Comparison of ENCODE assay signal across 1 cellular context in the genomic region with DNA sequence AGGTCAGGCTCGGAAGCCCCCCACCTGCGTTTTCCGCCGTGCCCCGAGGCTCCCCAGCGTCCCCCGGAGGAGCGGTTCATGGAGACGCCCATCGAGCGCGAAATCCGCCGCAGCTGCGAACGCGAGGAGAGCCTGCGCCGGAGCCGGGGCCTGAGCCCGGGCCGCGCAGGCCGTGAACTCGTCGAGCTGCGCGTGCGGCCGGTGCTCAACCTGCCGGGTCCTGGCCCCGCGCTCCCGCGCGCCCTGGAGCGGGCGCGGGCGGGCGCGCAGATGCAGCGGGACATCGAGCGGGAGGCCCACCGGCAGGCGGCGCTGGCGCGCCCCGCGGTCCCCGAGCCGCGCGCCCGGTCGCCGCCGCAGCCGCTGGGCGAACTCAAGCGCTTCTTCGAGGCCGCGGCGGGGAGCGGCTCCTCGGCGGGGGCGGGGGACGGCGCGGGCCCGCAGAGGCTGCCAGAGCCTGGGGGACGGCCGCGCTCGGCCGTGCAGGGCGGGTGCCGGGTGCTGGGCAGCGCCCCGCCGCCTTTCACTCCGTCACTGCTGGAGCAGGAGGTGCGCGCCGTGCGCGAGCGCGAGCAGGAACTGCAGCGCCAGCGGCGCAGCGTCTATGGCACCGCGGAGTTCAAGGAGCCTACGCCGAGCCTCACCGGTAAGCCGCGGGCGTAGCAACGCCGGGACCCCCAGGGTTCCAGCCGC.
TF ChIP-seq lines count a peak whose summit lies in the region.

No MANE protein-coding gene starts in this region.

TF ChIP-seq in GM12878, 131 proteins besides CTCF, POLR2A, EP300 and RAD21 (continued from another document):
- TF ChIP-seq, protein P1, sequence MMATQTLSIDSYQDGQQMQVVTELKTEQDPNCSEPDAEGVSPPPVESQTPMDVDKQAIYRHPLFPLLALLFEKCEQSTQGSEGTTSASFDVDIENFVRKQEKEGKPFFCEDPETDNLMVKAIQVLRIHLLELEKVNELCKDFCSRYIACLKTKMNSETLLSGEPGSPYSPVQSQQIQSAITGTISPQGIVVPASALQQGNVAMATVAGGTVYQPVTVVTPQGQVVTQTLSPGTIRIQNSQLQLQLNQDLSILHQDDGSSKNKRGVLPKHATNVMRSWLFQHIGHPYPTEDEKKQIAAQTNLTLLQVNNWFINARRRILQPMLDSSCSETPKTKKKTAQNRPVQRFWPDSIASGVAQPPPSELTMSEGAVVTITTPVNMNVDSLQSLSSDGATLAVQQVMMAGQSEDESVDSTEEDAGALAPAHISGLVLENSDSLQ (IDR thresholded peaks at IDR 0.05): no peak
- TF ChIP-seq TCF12 (IDR thresholded peaks at IDR 0.05; ENCODE audit: low read depth, low read length): no peak
- no peak for TF ChIP-seq ZZZ3 (IDR thresholded peaks at IDR 0.05; ENCODE audit: control insufficient read depth, insufficient read length, low read depth)
- TF ChIP-seq, protein P2, sequence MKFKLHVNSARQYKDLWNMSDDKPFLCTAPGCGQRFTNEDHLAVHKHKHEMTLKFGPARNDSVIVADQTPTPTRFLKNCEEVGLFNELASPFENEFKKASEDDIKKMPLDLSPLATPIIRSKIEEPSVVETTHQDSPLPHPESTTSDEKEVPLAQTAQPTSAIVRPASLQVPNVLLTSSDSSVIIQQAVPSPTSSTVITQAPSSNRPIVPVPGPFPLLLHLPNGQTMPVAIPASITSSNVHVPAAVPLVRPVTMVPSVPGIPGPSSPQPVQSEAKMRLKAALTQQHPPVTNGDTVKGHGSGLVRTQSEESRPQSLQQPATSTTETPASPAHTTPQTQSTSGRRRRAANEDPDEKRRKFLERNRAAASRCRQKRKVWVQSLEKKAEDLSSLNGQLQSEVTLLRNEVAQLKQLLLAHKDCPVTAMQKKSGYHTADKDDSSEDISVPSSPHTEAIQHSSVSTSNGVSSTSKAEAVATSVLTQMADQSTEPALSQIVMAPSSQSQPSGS (IDR thresholded peaks at IDR 0.05; ENCODE audit: low read length): no peak
- no peak for TF ChIP-seq HDAC2 (IDR thresholded peaks at IDR 0.05)
- no peak for TF ChIP-seq MTA2 (IDR thresholded peaks at IDR 0.05; ENCODE audit: low read depth)
- TF ChIP-seq, protein P3, sequence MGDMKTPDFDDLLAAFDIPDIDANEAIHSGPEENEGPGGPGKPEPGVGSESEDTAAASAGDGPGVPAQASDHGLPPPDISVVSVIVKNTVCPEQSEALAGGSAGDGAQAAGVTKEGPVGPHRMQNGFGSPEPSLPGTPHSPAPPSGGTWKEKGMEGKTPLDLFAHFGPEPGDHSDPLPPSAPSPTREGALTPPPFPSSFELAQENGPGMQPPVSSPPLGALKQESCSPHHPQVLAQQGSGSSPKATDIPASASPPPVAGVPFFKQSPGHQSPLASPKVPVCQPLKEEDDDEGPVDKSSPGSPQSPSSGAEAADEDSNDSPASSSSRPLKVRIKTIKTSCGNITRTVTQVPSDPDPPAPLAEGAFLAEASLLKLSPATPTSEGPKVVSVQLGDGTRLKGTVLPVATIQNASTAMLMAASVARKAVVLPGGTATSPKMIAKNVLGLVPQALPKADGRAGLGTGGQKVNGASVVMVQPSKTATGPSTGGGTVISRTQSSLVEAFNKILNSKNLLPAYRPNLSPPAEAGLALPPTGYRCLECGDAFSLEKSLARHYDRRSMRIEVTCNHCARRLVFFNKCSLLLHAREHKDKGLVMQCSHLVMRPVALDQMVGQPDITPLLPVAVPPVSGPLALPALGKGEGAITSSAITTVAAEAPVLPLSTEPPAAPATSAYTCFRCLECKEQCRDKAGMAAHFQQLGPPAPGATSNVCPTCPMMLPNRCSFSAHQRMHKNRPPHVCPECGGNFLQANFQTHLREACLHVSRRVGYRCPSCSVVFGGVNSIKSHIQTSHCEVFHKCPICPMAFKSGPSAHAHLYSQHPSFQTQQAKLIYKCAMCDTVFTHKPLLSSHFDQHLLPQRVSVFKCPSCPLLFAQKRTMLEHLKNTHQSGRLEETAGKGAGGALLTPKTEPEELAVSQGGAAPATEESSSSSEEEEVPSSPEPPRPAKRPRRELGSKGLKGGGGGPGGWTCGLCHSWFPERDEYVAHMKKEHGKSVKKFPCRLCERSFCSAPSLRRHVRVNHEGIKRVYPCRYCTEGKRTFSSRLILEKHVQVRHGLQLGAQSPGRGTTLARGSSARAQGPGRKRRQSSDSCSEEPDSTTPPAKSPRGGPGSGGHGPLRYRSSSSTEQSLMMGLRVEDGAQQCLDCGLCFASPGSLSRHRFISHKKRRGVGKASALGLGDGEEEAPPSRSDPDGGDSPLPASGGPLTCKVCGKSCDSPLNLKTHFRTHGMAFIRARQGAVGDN (IDR thresholded peaks at IDR 0.05): no peak; the same call in 1 of the 2 replicates
- TF ChIP-seq, protein P4, sequence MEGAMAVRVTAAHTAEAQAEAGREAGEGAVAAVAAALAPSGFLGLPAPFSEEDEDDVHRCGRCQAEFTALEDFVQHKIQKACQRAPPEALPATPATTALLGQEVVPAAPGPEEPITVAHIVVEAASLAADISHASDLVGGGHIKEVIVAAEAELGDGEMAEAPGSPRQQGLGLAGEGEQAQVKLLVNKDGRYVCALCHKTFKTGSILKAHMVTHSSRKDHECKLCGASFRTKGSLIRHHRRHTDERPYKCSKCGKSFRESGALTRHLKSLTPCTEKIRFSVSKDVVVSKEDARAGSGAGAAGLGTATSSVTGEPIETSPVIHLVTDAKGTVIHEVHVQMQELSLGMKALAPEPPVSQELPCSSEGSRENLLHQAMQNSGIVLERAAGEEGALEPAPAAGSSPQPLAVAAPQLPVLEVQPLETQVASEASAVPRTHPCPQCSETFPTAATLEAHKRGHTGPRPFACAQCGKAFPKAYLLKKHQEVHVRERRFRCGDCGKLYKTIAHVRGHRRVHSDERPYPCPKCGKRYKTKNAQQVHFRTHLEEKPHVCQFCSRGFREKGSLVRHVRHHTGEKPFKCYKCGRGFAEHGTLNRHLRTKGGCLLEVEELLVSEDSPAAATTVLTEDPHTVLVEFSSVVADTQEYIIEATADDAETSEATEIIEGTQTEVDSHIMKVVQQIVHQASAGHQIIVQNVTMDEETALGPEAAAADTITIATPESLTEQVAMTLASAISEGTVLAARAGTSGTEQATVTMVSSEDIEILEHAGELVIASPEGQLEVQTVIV (IDR thresholded peaks at IDR 0.05; ENCODE audit: borderline replicate concordance, partially characterized antibody): no peak
- TF ChIP-seq MYB (IDR thresholded peaks at IDR 0.05; ENCODE audit: borderline replicate concordance, low read depth, low read length): no peak
- peak; percentile 20; the same call in 1 of the 2 replicates for TF ChIP-seq HCFC1 (IDR thresholded peaks at IDR 0.05; ENCODE audit: low read length)
- no peak for TF ChIP-seq CBX5 (IDR thresholded peaks at IDR 0.05; ENCODE audit: low read depth)
- no peak for TF ChIP-seq STAT1 (conservative IDR thresholded peaks at IDR 0.05)
- TF ChIP-seq NFXL1 (IDR thresholded peaks at IDR 0.05; ENCODE audit: borderline replicate concordance): no peak
- no peak for TF ChIP-seq ZNF622 (IDR thresholded peaks at IDR 0.05)
- no peak for TF ChIP-seq IKZF2 (IDR thresholded peaks at IDR 0.05)
- TF ChIP-seq MYC (IDR thresholded peaks at IDR 0.05; ENCODE audit: insufficient read depth, insufficient read length, insufficient replicate concordance, low read length, severe bottlenecking): no peak
- no peak for TF ChIP-seq ZNF274 (IDR thresholded peaks at IDR 0.05; ENCODE audit: insufficient read depth, insufficient read length)
- TF ChIP-seq LARP7 (IDR thresholded peaks at IDR 0.05): peak; percentile 86
- no peak for TF ChIP-seq SMAD1 (IDR thresholded peaks at IDR 0.05; ENCODE audit: low read depth, partially characterized antibody)
- TF ChIP-seq EZH2 (IDR thresholded peaks at IDR 0.05; ENCODE audit: borderline replicate concordance, control insufficient read depth, low read depth, low read length): no peak
TF ChIP-seq in GM12878: peak in this region for 21.
